23 cellular contexts compared by ENCODE assay signal in genomic region chr10:50304655-50305054, GRCh38. TPM values are rescaled to one million over a fixed set of nuclear protein-coding genes. Genes with fewer than 3 reads are reported as not detected.
"Had no signal": no experiment of that assay in that cellular context is flagged by ENCODE, and none has a peak within 500 bp of the region (broad histone marks: within the 10 kb centered on the region; RNA-seq: fewer than 3 reads in every experiment).

No MANE protein-coding gene starts in this region.

- H3K36me3 Mint-ChIP-seq: mesothelial cell of epicardium had no signal

- H3K27ac ChIP-seq: coronary artery, dorsolateral prefrontal cortex, esophagus muscularis mucosa, foreskin keratinocyte, gastroesophageal sphincter, heart left ventricle, hepatocyte, left lung, lower lobe of right lung had no signal

- ATAC-seq: foreskin keratinocyte, gastroesophageal sphincter, heart left ventricle, left colon, left lung, left ventricle myocardium superior, lower lobe of right lung, mucosa of descending colon had no signal

- H3K4me1 ChIP-seq: esophagus muscularis mucosa, gastroesophageal sphincter, heart left ventricle, left lung, lower lobe of right lung had no signal

- H3K27me3 ChIP-seq: dorsolateral prefrontal cortex, esophagus muscularis mucosa, foreskin keratinocyte, gastroesophageal sphincter, heart left ventricle, hepatocyte, left lung had no signal

- DNase-seq: dermis blood vessel endothelial cell; dorsolateral prefrontal cortex; effector CD4-positive, alpha-beta T cell; effector memory CD4-positive, alpha-beta T cell; foreskin keratinocyte; heart left ventricle; hypothalamus; immature natural killer cell; islet precursor cell; kidney; kidney glomerular epithelial cell; left colon; left lung; left ventricle myocardium superior; lower lobe of right lung; mesenchymal stem cell; mucosa of descending colon; naive B cell had no signal

- H3K4me1 Mint-ChIP-seq: mesothelial cell of epicardium had no signal

- H3K27me3 Mint-ChIP-seq: naive B cell had no signal

- H3K4me3 ChIP-seq: coronary artery, dorsolateral prefrontal cortex, esophagus muscularis mucosa, gastroesophageal sphincter, heart left ventricle, hepatocyte, left lung, lower lobe of right lung, mucosa of descending colon had no signal

- H3K27ac Mint-ChIP-seq: immature natural killer cell, mesothelial cell of epicardium had no signal

- H3K9me3 ChIP-seq: esophagus muscularis mucosa, gastroesophageal sphincter, left lung, lower lobe of right lung, mucosa of descending colon had no signal

- H3K4me2 ChIP-seq: hepatocyte had no signal

- H3K9me3 Mint-ChIP-seq: immature natural killer cell had no signal

- H3K4me3 Mint-ChIP-seq: immature natural killer cell, mesothelial cell of epicardium had no signal

RNA-seq across cellular contexts. Expression of gene ASAH2, which starts 53.3 kb away (rescaled TPM):
- total RNA-seq: lower lobe of right lung had no signal
